31 cellular contexts compared by ENCODE assay signal in the genomic region with DNA sequence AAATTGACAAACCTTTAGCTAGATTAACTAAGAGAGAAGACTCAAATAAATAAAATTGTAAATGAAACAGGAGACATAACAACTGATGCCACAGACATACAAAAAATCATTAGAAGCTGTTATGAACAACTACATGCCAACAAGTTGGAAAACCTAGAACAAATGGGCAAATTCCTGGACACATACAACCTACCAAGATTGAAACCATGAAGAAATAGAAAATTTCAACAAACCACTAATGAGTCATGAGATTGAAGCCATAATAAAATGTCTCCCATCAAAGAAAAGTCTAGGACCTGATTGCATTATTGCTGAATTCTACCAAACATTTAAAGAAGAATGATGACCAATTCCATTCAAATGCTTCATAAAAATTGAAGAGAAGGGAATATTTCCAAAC.
"Had no signal": no experiment of that assay in that cellular context is flagged by ENCODE, and none has a peak within 500 bp of the region (broad histone marks: within the 10 kb centered on the region; RNA-seq: fewer than 3 reads in every experiment).

No MANE protein-coding gene starts in this region.

- ATAC-seq: activated naive CD4-positive, alpha-beta T cell treated with anti-CD3 and anti-CD28 coated beads, Interleukin-2, amount 50 U/mL, for 72 hours; activated T-cell treated with anti-CD3 and anti-CD28 coated beads, Interleukin-2, amount 50 U/mL, for 72 hours; esophagus mucosa; foreskin keratinocyte; gastrocnemius medialis; heart left ventricle; T-helper 17 cell had no signal

- H2AFZ ChIP-seq: hepatocyte had no signal

- H3K9me3 ChIP-seq: gastrocnemius medialis had no signal

- H3K4me2 ChIP-seq: hepatocyte had no signal

- H3K9me3 Mint-ChIP-seq: central memory CD8-positive, alpha-beta T cell; dendritic cell treated with granulocyte-macrophage colony-stimulating factor and Interleukin-4, amounts not matched to agents 40 ng/mL and 50 ng/mL, for 4 days; endodermal cell had no signal

- H3K27me3 Mint-ChIP-seq: activated naive CD4-positive, alpha-beta T cell treated with anti-CD3 and anti-CD28 coated beads, Interleukin-2, amount 10 ng/mL, durations not matched to agents 7 days and 5 days; activated naive CD8-positive, alpha-beta T cell treated with anti-CD3 and anti-CD28 coated beads, Interleukin-2, amount 10 ng/mL, durations not matched to agents 7 days and 5 days; activated T-cell treated with anti-CD3 and anti-CD28 coated beads, Interleukin-2, amount 50 U/mL, for 24 hours; central memory CD8-positive, alpha-beta T cell; dendritic cell treated with granulocyte-macrophage colony-stimulating factor and Interleukin-4, amounts not matched to agents 40 ng/mL and 50 ng/mL, for 4 days; T-helper 17 cell had no signal

- H3K4me1 Mint-ChIP-seq: endodermal cell had no signal

- H3K27ac Mint-ChIP-seq: activated CD4-positive, alpha-beta memory T cell treated with anti-CD3 and anti-CD28 coated beads, Interleukin-2, amount 10 ng/mL, durations not matched to agents 7 days and 5 days; activated CD4-positive, alpha-beta T cell treated with anti-CD3 and anti-CD28 coated beads, Interleukin-2, amount 10 ng/mL, durations not matched to agents 7 days and 5 days; activated naive CD4-positive, alpha-beta T cell treated with anti-CD3 and anti-CD28 coated beads, Interleukin-2, amount 10 ng/mL, durations not matched to agents 7 days and 5 days; activated naive CD4-positive, alpha-beta T cell treated with anti-CD3 and anti-CD28 coated beads, Interleukin-2, amount 50 U/mL, for 72 hours; activated naive CD8-positive, alpha-beta T cell treated with anti-CD3 and anti-CD28 coated beads, Interleukin-2, amount 10 ng/mL, durations not matched to agents 7 days and 5 days; activated T-cell treated with anti-CD3 and anti-CD28 coated beads, Interleukin-2, amount 50 U/mL, for 24 hours; activated T-cell treated with anti-CD3 and anti-CD28 coated beads, Interleukin-2, amount 50 U/mL, for 72 hours; dendritic cell treated with granulocyte-macrophage colony-stimulating factor and Interleukin-4, amounts not matched to agents 40 ng/mL and 50 ng/mL, for 4 days; endodermal cell; T-helper 17 cell; T-helper 2 cell treated with Interferon-gamma antibody and Interleukin-4, amounts not matched to agents 5 μg/mL and 100 μg/mL, for 36 hours had no signal

- H3K27ac ChIP-seq: brain microvascular endothelial cell, coronary artery, dorsolateral prefrontal cortex, foreskin keratinocyte, gastrocnemius medialis, heart left ventricle, hepatocyte had no signal

- H3K27me3 ChIP-seq: brain microvascular endothelial cell, dorsolateral prefrontal cortex, foreskin keratinocyte, gastrocnemius medialis, heart left ventricle, hepatocyte had no signal

- H3K79me2 ChIP-seq: hepatocyte had no signal

- H3K4me3 Mint-ChIP-seq: activated CD4-positive, alpha-beta memory T cell treated with anti-CD3 and anti-CD28 coated beads, Interleukin-2, amount 10 ng/mL, durations not matched to agents 7 days and 5 days; activated CD4-positive, alpha-beta T cell treated with anti-CD3 and anti-CD28 coated beads, Interleukin-2, amount 10 ng/mL, durations not matched to agents 7 days and 5 days; activated naive CD4-positive, alpha-beta T cell treated with anti-CD3 and anti-CD28 coated beads, Interleukin-2, amount 10 ng/mL, durations not matched to agents 7 days and 5 days; activated naive CD8-positive, alpha-beta T cell treated with anti-CD3 and anti-CD28 coated beads, Interleukin-2, amount 10 ng/mL, durations not matched to agents 7 days and 5 days; activated T-cell treated with anti-CD3 and anti-CD28 coated beads, Interleukin-2, amount 50 U/mL, for 24 hours; activated T-cell treated with anti-CD3 and anti-CD28 coated beads, Interleukin-2, amount 50 U/mL, for 72 hours; central memory CD8-positive, alpha-beta T cell; dendritic cell treated with granulocyte-macrophage colony-stimulating factor and Interleukin-4, amounts not matched to agents 40 ng/mL and 50 ng/mL, for 4 days; endodermal cell; T-helper 17 cell; T-helper 2 cell treated with Interferon-gamma antibody and Interleukin-4, amounts not matched to agents 5 μg/mL and 100 μg/mL, for 36 hours had no signal

- H3K4me3 ChIP-seq: coronary artery, dorsolateral prefrontal cortex, gastrocnemius medialis, heart left ventricle, hepatocyte had no signal

- H3K36me3 ChIP-seq: brain microvascular endothelial cell had no signal

- DNase-seq: activated CD4-positive, alpha-beta memory T cell treated with anti-CD3 and anti-CD28 coated beads, Interleukin-2, amount 10 ng/mL, durations not matched to agents 7 days and 5 days; activated CD4-positive, alpha-beta T cell treated with anti-CD3 and anti-CD28 coated beads for 1 hour; activated CD4-positive, alpha-beta T cell treated with anti-CD3 and anti-CD28 coated beads for 4 hours; activated CD4-positive, alpha-beta T cell treated with anti-CD3 and anti-CD28 coated beads, Interleukin-2, amount 10 ng/mL, durations not matched to agents 7 days and 5 days; activated CD4-positive, alpha-beta T cell treated with anti-CD3 and anti-CD28 coated beads, Interleukin-2, amount 50 U/mL, for 4 hours; activated CD8-positive, alpha-beta memory T cell treated with anti-CD3 and anti-CD28 coated beads, Interleukin-2, amount 50 U/mL, for 48 hours; activated gamma-delta T cell; activated naive CD4-positive, alpha-beta T cell; activated naive CD4-positive, alpha-beta T cell treated with anti-CD3 and anti-CD28 coated beads, Interleukin-2, amount 10 ng/mL, durations not matched to agents 7 days and 5 days; activated naive CD8-positive, alpha-beta T cell treated with anti-CD3 and anti-CD28 coated beads, Interleukin-2, amount 10 ng/mL, durations not matched to agents 7 days and 5 days; activated T-cell treated with anti-CD3 and anti-CD28 coated beads for 4 hours; activated T-cell treated with anti-CD3 and anti-CD28 coated beads, Interleukin-2, amount 50 U/mL, for 24 hours; activated T-cell treated with anti-CD3 and anti-CD28 coated beads, Interleukin-2, amount 50 U/mL, for 72 hours; amniotic stem cell; anterior cingulate cortex; brain microvascular endothelial cell; dorsolateral prefrontal cortex; effector memory CD4-positive, alpha-beta T cell; endodermal cell; foreskin keratinocyte; gastrocnemius medialis; glutamatergic neuron; heart left ventricle; T-helper 17 cell had no signal

- H3K4me1 ChIP-seq: foreskin keratinocyte, gastrocnemius medialis, heart left ventricle had no signal
